ENCODE assay signal across 10 cellular contexts in genomic region chr3:182729903-182730674, GRCh38.
DNase-seq lines count a peak whose midpoint lies in the region; ATAC-seq and TF ChIP-seq lines count a peak whose summit lies in the region.
"Had no signal": no experiment of that assay in that cellular context is flagged by ENCODE, and none has a peak within 500 bp of the region (broad histone marks: within the 10 kb centered on the region; RNA-seq: fewer than 3 reads in every experiment).

No MANE protein-coding gene starts in this region.

- DNase-seq in GM10266 (ENCODE audit: extremely low spot score) (peak; percentile 72), RPMI8226 (peak; percentile 64), substantia nigra (lab: John Stamatoyannopoulos, UW) (no peak), NCI-H345 (lab: John Stamatoyannopoulos, UW) (no peak)
- DNase-seq in stimulated activated CD4-positive, alpha-beta T cell treated with anti-CD3 and anti-CD28 coated beads, Interleukin-4, amount 100 ng/mL, for 24 hours = no peak
- no peak for DNase-seq in activated CD4-positive, alpha-beta T cell treated with anti-CD3 and anti-CD28 coated beads, Interleukin-2, amount 50 U/mL, for 4 hours
- DNase-seq: DND-41 had no signal

- ATAC-seq in GM19372 (IDR thresholded peaks at IDR 0.05; ENCODE audit: low read depth, unreplicated experiment) = peak; percentile 64
- peak; percentile 81 for ATAC-seq in HG03039 (IDR thresholded peaks at IDR 0.05; ENCODE audit: unreplicated experiment)

- TF ChIP-seq CTCF in GM10266 (IDR thresholded peaks at IDR 0.05; ENCODE audit: control insufficient read depth, insufficient read depth, low read depth, missing control alignments) = no peak

- H3K27ac ChIP-seq in substantia nigra (ENCODE audit: low read depth, low read length, poor library complexity, severe bottlenecking) = no peak overlapping the region
- H3K27ac ChIP-seq: vagina had no signal

Comparison
In these comparisons a context has a peak if more than half of its experiments do, and no peak if none do; other contexts are left out.
1. DNase-seq: peak in GM10266 (single experiment) and RPMI8226 (single experiment); none in stimulated activated CD4-positive, alpha-beta T cell treated with anti-CD3 and anti-CD28 coated beads, Interleukin-4, amount 100 ng/mL, for 24 hours (single experiment), substantia nigra (0 of 49), NCI-H345 (single experiment) and activated CD4-positive, alpha-beta T cell treated with anti-CD3 and anti-CD28 coated beads, Interleukin-2, amount 50 U/mL, for 4 hours (0 of 2).